Comparison of ENCODE assay signal across 17 cellular contexts in the genomic region with DNA sequence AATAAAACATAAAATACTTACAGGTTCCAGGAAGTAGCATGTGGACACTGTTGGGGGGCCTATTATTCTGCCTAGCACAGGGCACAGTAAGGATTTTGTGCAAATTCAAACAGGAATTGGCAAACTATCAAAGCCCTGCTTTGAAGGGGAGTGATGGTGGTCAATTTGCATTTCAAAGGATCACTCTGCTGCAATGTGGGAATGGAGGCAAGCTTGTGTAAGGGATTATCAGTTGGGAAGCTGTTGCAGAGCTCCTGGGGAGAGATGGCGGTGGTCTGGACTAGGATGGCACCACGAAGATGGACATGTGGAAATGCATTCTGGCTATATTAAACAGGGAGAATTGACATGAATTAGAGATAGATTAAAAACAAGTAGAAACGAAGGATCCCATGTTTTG.
"Had no signal": no experiment of that assay in that cellular context is flagged by ENCODE, and none has a peak within 500 bp of the region (broad histone marks: within the 10 kb centered on the region; RNA-seq: fewer than 3 reads in every experiment).

No MANE protein-coding gene starts in this region.

- H3K27me3 ChIP-seq: heart left ventricle, ovary, right atrium auricular region, sigmoid colon had no signal

- H3K27ac ChIP-seq: heart left ventricle, ovary, right atrium auricular region, sigmoid colon, skin epidermis had no signal

- H3K27ac Mint-ChIP-seq: dendritic cell treated with granulocyte-macrophage colony-stimulating factor and Interleukin-4, amounts not matched to agents 40 ng/mL and 50 ng/mL, for 4 days; naive thymus-derived CD8-positive, alpha-beta T cell had no signal

- H3K4me3 ChIP-seq: heart left ventricle, ovary, right atrium auricular region, sigmoid colon, skin epidermis had no signal

- H3K36me3 ChIP-seq: heart left ventricle, ovary, right atrium auricular region, sigmoid colon had no signal

- H3K27me3 Mint-ChIP-seq: dendritic cell treated with granulocyte-macrophage colony-stimulating factor and Interleukin-4, amounts not matched to agents 40 ng/mL and 50 ng/mL, for 4 days; naive thymus-derived CD8-positive, alpha-beta T cell had no signal

- FAIRE-seq: colon had no signal

- DNase-seq: cerebellar nuclear complex; foreskin melanocyte; heart left ventricle; hippocampal formation; left colon; naive thymus-derived CD8-positive, alpha-beta T cell; nucleus accumbens; ovary; sigmoid colon; stimulated activated CD4-positive, alpha-beta T cell treated with anti-CD3 and anti-CD28 coated beads, Interleukin-2, amount 100 ng/mL, for 24 hours; stimulated activated CD4-positive, alpha-beta T cell treated with anti-CD3 and anti-CD28 coated beads, Interleukin-4, amount 100 ng/mL, for 4 hours; stimulated activated naive CD4-positive, alpha-beta T cell; trophoblast cell had no signal

- H3K36me3 Mint-ChIP-seq: naive thymus-derived CD8-positive, alpha-beta T cell had no signal

- H3K9me3 ChIP-seq: ovary, sigmoid colon had no signal

- H3K4me1 ChIP-seq: heart left ventricle, right atrium auricular region, sigmoid colon had no signal

- H3K4me3 Mint-ChIP-seq: dendritic cell treated with granulocyte-macrophage colony-stimulating factor and Interleukin-4, amounts not matched to agents 40 ng/mL and 50 ng/mL, for 4 days; naive thymus-derived CD8-positive, alpha-beta T cell had no signal

- H3K4me1 Mint-ChIP-seq: naive thymus-derived CD8-positive, alpha-beta T cell had no signal
